ENCODE assay signal across 7 cellular contexts in genomic region chr14:34740139-34740538, GRCh38. TPM values are rescaled to one million over a fixed set of nuclear protein-coding genes. Genes with fewer than 3 reads are reported as not detected.
DNase-seq lines count a peak whose midpoint lies in the region; TF ChIP-seq lines count a peak whose summit lies in the region.
"Not testable (repeated sequence)": the region's sequence is repeated elsewhere in the genome, so short reads cannot be mapped to it uniquely, and the experiment has no call there.

No MANE protein-coding gene starts in this region.

- not testable (repeated sequence) for H3K79me2 ChIP-seq in GM23248 (ENCODE audit: insufficient read depth); SK-N-SH (ENCODE audit: insufficient read depth); fibroblast of lung (ENCODE audit: control insufficient read depth, insufficient read depth, low read length); osteoblast (ENCODE audit: insufficient read depth, low read length)

- not testable (repeated sequence) for H3K9me2 ChIP-seq in GM23248 (ENCODE audit: insufficient read depth); SK-N-SH

- in situ Hi-C loops in GM23248 (cut with MboI); astrocyte of the spinal cord (cut with HindIII; ENCODE audit: low sequenced_read_pairs): not testable (repeated sequence)

- not testable (repeated sequence) for H3K9ac ChIP-seq in GM23248; SK-N-SH; fibroblast of lung (ENCODE audit: insufficient read depth, low read length)

- not testable (repeated sequence) for H3K27ac ChIP-seq in GM23248; SK-N-SH (ENCODE audit: low read depth in 2 of 2, low read length in 1 of 2); fibroblast of lung (ENCODE audit: insufficient read depth, low read length); osteoblast (ENCODE audit: low read depth, low read length)

- DNase-seq in AG08396 (ENCODE audit: low spot score): peak; percentile 31
- DNase-seq in GM23248: peak; percentile 59
- DNase-seq in SK-N-SH: not testable (repeated sequence)
- DNase-seq in astrocyte of the spinal cord (ENCODE audit: low read depth, low spot score): peak; percentile 18
- peak; percentile 25 to 66 for DNase-seq in fibroblast of lung (ENCODE audit: low read depth in 2 of 2)
- peak; percentile 61 for DNase-seq in iris pigment epithelial cell (ENCODE audit: low read depth)
- DNase-seq in osteoblast (ENCODE audit: insufficient read length, low spot score, missing footprints): peak; percentile 11

- H3F3A ChIP-seq in GM23248 (ENCODE audit: insufficient read depth); SK-N-SH (replicated peaks; ENCODE audit: insufficient read depth): not testable (repeated sequence)

- CTCF ChIA-PET in SK-N-SH (lab: Yijun Ruan, JAX): not testable (repeated sequence)

- POLR2A ChIA-PET in SK-N-SH (lab: Yijun Ruan, JAX): not testable (repeated sequence)

- H4K20me1 ChIP-seq in GM23248 (ENCODE audit: insufficient read depth); SK-N-SH (ENCODE audit: insufficient read depth); fibroblast of lung (ENCODE audit: control insufficient read depth, extremely low read depth, insufficient read depth, low read length); osteoblast (ENCODE audit: insufficient read depth, low read length): not testable (repeated sequence)

- H3K27me3 ChIP-seq in GM23248 (replicated peaks; ENCODE audit: insufficient read depth); SK-N-SH (ENCODE audit: insufficient read depth); fibroblast of lung (ENCODE audit: control insufficient read depth, insufficient read depth, low read length); osteoblast (ENCODE audit: insufficient read depth, low read length): not testable (repeated sequence)

- H3K4me3 ChIP-seq in GM23248; SK-N-SH (ENCODE audit: low read depth in 2 of 2, low read length in 1 of 2); astrocyte of the spinal cord (ENCODE audit: low read depth, low read length); fibroblast of lung (replicated peaks in 1 of 4; ENCODE audit: control extremely low read depth in 1 of 4, insufficient read depth in 1 of 4, low read depth in 3 of 4, low read length in 4 of 4); osteoblast (ENCODE audit: insufficient read depth, low read length): not testable (repeated sequence)

- TF ChIP-seq CTCF in SK-N-SH (IDR thresholded peaks at IDR 0.05); astrocyte of the spinal cord (IDR thresholded peaks at IDR 0.05; ENCODE audit: low read depth, low read length); fibroblast of lung (conservative IDR thresholded peaks at IDR 0.05 in 1 of 2, IDR thresholded peaks at IDR 0.05 in 1 of 2; ENCODE audit: low read depth in 1 of 2, low read length in 2 of 2); osteoblast (IDR thresholded peaks at IDR 0.05; ENCODE audit: extremely low read depth, low read depth, low read length): not testable (repeated sequence)

- TF ChIP-seq EP300 in SK-N-SH (IDR thresholded peaks at IDR 0.05; ENCODE audit: borderline replicate concordance in 1 of 2, low read depth in 1 of 2, low read length in 1 of 2): not testable (repeated sequence)

- not testable (repeated sequence) for H2AFZ ChIP-seq in GM23248; fibroblast of lung (ENCODE audit: low read length)
- H2AFZ ChIP-seq in SK-N-SH (ENCODE audit: low read depth) (peak overlapping the region; percentile 57; the same call in 1 of the 2 replicates), osteoblast (ENCODE audit: low read length) (peak overlapping the region; percentile 22)

- 59% methylated on average over 6 of the region's 6 CpGs for WGBS in GM23248 (ENCODE audit: low coverage in 1 of 2, low lambda C conversion rate in 2 of 2, missing lambda C conversion rate in 2 of 2), 2 experiments
- WGBS in SK-N-SH (ENCODE audit: low lambda C conversion rate): 68% methylated on average over 6 of the region's 6 CpGs

- not testable (repeated sequence) for H3K4me2 ChIP-seq in GM23248 (ENCODE audit: unreplicated experiment); SK-N-SH; fibroblast of lung (ENCODE audit: extremely low read depth, insufficient read depth, low read length); osteoblast (ENCODE audit: insufficient read depth, low read length)

- TF ChIP-seq RAD21 in SK-N-SH (IDR thresholded peaks at IDR 0.05; ENCODE audit: low read length): not testable (repeated sequence)

- H3K36me3 ChIP-seq in GM23248 (ENCODE audit: low read depth); SK-N-SH (replicated peaks in 1 of 2; ENCODE audit: control insufficient read depth in 1 of 2, insufficient read depth in 2 of 2, low read length in 1 of 2); fibroblast of lung (ENCODE audit: control insufficient read depth, insufficient read depth, low read length); osteoblast (ENCODE audit: insufficient read depth, low read length): not testable (repeated sequence)

- H3K4me1 ChIP-seq in GM23248 (ENCODE audit: insufficient read depth); SK-N-SH (ENCODE audit: control insufficient read depth in 1 of 2, insufficient read depth in 2 of 2, low read depth in 1 of 2, low read length in 1 of 2); fibroblast of lung (ENCODE audit: control insufficient read depth, extremely low read depth, insufficient read depth, low read length); osteoblast (ENCODE audit: insufficient read depth, low read length): not testable (repeated sequence)

- H3K9me3 ChIP-seq in GM23248 (ENCODE audit: low read depth); SK-N-SH; fibroblast of lung (ENCODE audit: control insufficient read depth, insufficient read depth, low read depth, low read length); osteoblast (ENCODE audit: low read depth, low read length): not testable (repeated sequence)

RNA-seq across cellular contexts. Expression of gene CFL2, which starts 25.7 kb away (rescaled TPM):
- total RNA-seq in GM23248 (2014; rRNA removed; shearing (Covaris generic)): 92.2 and 103 TPM in 2 replicates
- 183 and 185 TPM in 2 replicates for polyA plus RNA-seq in GM23248 (2016; fragmentation: Nextera tagmentation; extraction: Ambion mirVana)
- polyA plus RNA-seq in SK-N-SH (2012; rRNA removed): 48.1 and 60.9 TPM in 2 replicates
- polyA plus RNA-seq in SK-N-SH (2012; cell fraction: cytosol; rRNA removed): 79.2 and 118 TPM in 2 replicates
- 11.8 and 30.0 TPM in 2 replicates for polyA plus RNA-seq in SK-N-SH (2012; cell fraction: nucleus; rRNA removed)
- total RNA-seq in fibroblast of lung: 61.1 and 147 TPM in 2 replicates
- 282 and 362 TPM in 2 replicates for polyA plus RNA-seq in fibroblast of lung
- polyA plus RNA-seq in fibroblast of lung (2012): 212 and 265 TPM in 2 replicates
- polyA minus RNA-seq in fibroblast of lung (ENCODE audit: low replicate concordance): 19.8 and 27.3 TPM in 2 replicates
- total RNA-seq in osteoblast: 114 TPM in 2 replicates
